16 cellular contexts compared by ENCODE assay signal in genomic region chr1:27405559-27406353, GRCh38. TPM values are rescaled to one million over a fixed set of nuclear protein-coding genes. Genes with fewer than 3 reads are reported as not detected.
DNase-seq lines count a peak whose midpoint lies in the region; ATAC-seq, FAIRE-seq and TF ChIP-seq lines count a peak whose summit lies in the region.
"Not testable (repeated sequence)": the region's sequence is repeated elsewhere in the genome, so short reads cannot be mapped to it uniquely, and the experiment has no call there.
"Had no signal": no experiment of that assay in that cellular context is flagged by ENCODE, and none has a peak within 500 bp of the region (broad histone marks: within the 10 kb centered on the region; RNA-seq: fewer than 3 reads in every experiment).

No MANE protein-coding gene starts in this region.

- H3K9me3 Mint-ChIP-seq in naive B cell = not testable (repeated sequence)

- not testable (repeated sequence) for H3K79me2 ChIP-seq in OCI-LY1 (ENCODE audit: insufficient read depth, low read length); endothelial cell of umbilical vein (ENCODE audit: control insufficient read depth, insufficient read depth, low read length)

- TF ChIP-seq POLR2A in endothelial cell of umbilical vein (IDR thresholded peaks at IDR 0.05; ENCODE audit: low read depth, low read length) = not testable (repeated sequence)

- H3K4me3 ChIP-seq in OCI-LY1 (ENCODE audit: low read depth, low read length, poor library complexity, severe bottlenecking); endothelial cell of umbilical vein (replicated peaks in 1 of 3; ENCODE audit: insufficient read depth in 1 of 3, low read depth in 1 of 3, low read length in 3 of 3); iPS-20b (ENCODE audit: low read length); skeletal muscle satellite cell (ENCODE audit: low read length); tibial artery: not testable (repeated sequence)

- ATAC-seq in naive B cell (ENCODE audit: low read depth in 2 of 2) = not testable (repeated sequence)

- H3K36me3 ChIP-seq in OCI-LY1 (ENCODE audit: insufficient read depth, low read length) (peaks cover 55% of the 10 kb centered on the region), endothelial cell of umbilical vein (ENCODE audit: control insufficient read depth in 2 of 2, extremely low read depth in 1 of 2, insufficient read depth in 2 of 2, low read length in 2 of 2) (peaks cover 16 to 36% of the 10 kb centered on the region in 2 experiments), iPS-20b (ENCODE audit: insufficient read depth, low read depth, low read length) (peaks cover 32% of the 10 kb centered on the region), skeletal muscle satellite cell (ENCODE audit: insufficient read depth, low read length) (peaks cover 37% of the 10 kb centered on the region), tibial artery (peaks cover 39 to 49% (median 46%) of the 10 kb centered on the region in 3 donors)

- FAIRE-seq in endothelial cell of umbilical vein (lab: Jason Lieb, UNC) = peak; percentile 31

- BruUV-seq in endothelial cell of umbilical vein (replicated peaks; lab: Mats Ljungman, UMichigan) = not testable (repeated sequence)

- not testable (repeated sequence) for H3K9me1 ChIP-seq in endothelial cell of umbilical vein (replicated peaks; ENCODE audit: control insufficient read depth, extremely low read depth, insufficient read depth, low read length)

- peaks cover 44 to 68% (median 67%) of the 10 kb centered on the region in 3 donors for H3K4me1 Mint-ChIP-seq in naive B cell

- not testable (repeated sequence) for H3K4me2 ChIP-seq in OCI-LY1 (ENCODE audit: low read length); endothelial cell of umbilical vein (ENCODE audit: insufficient read depth, low read length)
- H3K4me2 ChIP-seq in skeletal muscle satellite cell (ENCODE audit: low read length) = peak overlapping the region; percentile 7

- not testable (repeated sequence) for H3K9ac ChIP-seq in OCI-LY1 (ENCODE audit: low read length); endothelial cell of umbilical vein (replicated peaks; ENCODE audit: extremely low read depth, insufficient read depth, low read length)
- H3K9ac ChIP-seq in iPS-20b (ENCODE audit: low read depth, low read length) (peak overlapping the region; percentile 47; the same call in 1 of the 2 replicates), skeletal muscle satellite cell (ENCODE audit: low read depth, low read length) (peak overlapping the region; percentile 67)

- peak; percentile 86 for DNase-seq in ELF-1 (ENCODE audit: low read depth, low spot score)
- DNase-seq in endothelial cell of umbilical vein (ENCODE audit: low read depth, low spot score); naive B cell; tibial artery: not testable (repeated sequence)

- H3F3A ChIP-seq in OCI-LY1 (ENCODE audit: insufficient read depth, low read length) = not testable (repeated sequence)

- not testable (repeated sequence) for H3K9me2 ChIP-seq in OCI-LY1 (ENCODE audit: low read depth, low read length)

- peak overlapping the region; percentile 94 for H3K27ac ChIP-seq in OCI-LY1 (ENCODE audit: low read depth, low read length, poor library complexity, severe bottlenecking)
- H3K27ac ChIP-seq in angular gyrus (ENCODE audit: low read depth, low read length) = peak overlapping the region; percentile 70
- not testable (repeated sequence) for H3K27ac ChIP-seq in endothelial cell of umbilical vein (ENCODE audit: insufficient read depth, low read depth, low read length)
- H3K27ac ChIP-seq in iPS-20b (ENCODE audit: low read length) = peak overlapping the region; percentile 34
- H3K27ac ChIP-seq in tibial artery = peak overlapping the region; percentile 76 to 78

- dilution Hi-C loops in endothelial cell of umbilical vein (cut with MboI; ENCODE audit: extremely low pct_ligation_motif_present, low sequenced_read_pairs) = loop anchor here (25.0 kb wide), 1 partner anchor 182 kb away; no protein-coding TSS in a partner anchor

- H3K9me3 ChIP-seq in OCI-LY1 (ENCODE audit: low read length); endothelial cell of umbilical vein (replicated peaks; ENCODE audit: control insufficient read depth, insufficient read depth, low read length); iPS-20b (ENCODE audit: insufficient read depth, low read depth, low read length); skeletal muscle satellite cell (replicated peaks; ENCODE audit: low read length); tibial artery: not testable (repeated sequence)

- CTCF ChIA-PET in endothelial cell of umbilical vein (lab: Charles Lee) = interaction anchor here (0.6 to 0.9 kb wide), 2 partner anchors 264 to 889 kb away, joined by 3 to 5 read pairs; no protein-coding TSS in a partner anchor

- H3K36me3 Mint-ChIP-seq in naive B cell = not testable (repeated sequence)

- intact Hi-C loops in endothelial cell of umbilical vein (cut with micrococcal nuclease); tibial artery (cut with DNase I; ENCODE audit: low total_unique reads): not testable (repeated sequence)

- TF ChIP-seq CTCF in OCI-LY1 (IDR thresholded peaks at IDR 0.05; ENCODE audit: low read length); endothelial cell of umbilical vein (IDR thresholded peaks at IDR 0.05; ENCODE audit: extremely low read depth in 1 of 2, insufficient read depth in 1 of 2, low read depth in 1 of 2, low read length in 2 of 2): not testable (repeated sequence)
- TF ChIP-seq CTCF in tibial artery (IDR thresholded peaks at IDR 0.05) = peak in 1 of 2 experiments; percentile 14

- H2AFZ ChIP-seq in OCI-LY1 (ENCODE audit: low read length); endothelial cell of umbilical vein (ENCODE audit: low read depth, low read length): not testable (repeated sequence)

- H3K27ac Mint-ChIP-seq in naive B cell = peak overlapping the region in 4 of 6 donors; percentile 51 to 94 (median 88)

- POLR2A ChIA-PET in endothelial cell of umbilical vein (lab: Charles Lee) = not testable (repeated sequence)

- H3K4me1 ChIP-seq in OCI-LY1 (ENCODE audit: insufficient read depth, low read length, severe bottlenecking) (peaks cover 62% of the 10 kb centered on the region), iPS-20b (ENCODE audit: insufficient read depth, low read length) (peaks cover 25% of the 10 kb centered on the region; the same call in 1 of the 2 replicates), skeletal muscle satellite cell (ENCODE audit: control insufficient read depth, insufficient read depth, low read length) (peaks cover 56% of the 10 kb centered on the region), tibial artery (peaks cover 0 to 61% (median 42%) of the 10 kb centered on the region in 4 donors)
- H3K4me1 ChIP-seq in endothelial cell of umbilical vein (ENCODE audit: control insufficient read depth, extremely low read depth, insufficient read depth, low read length) = not testable (repeated sequence)

- H3K4me3 Mint-ChIP-seq in naive B cell = peak overlapping the region in 2 of 8 donors; percentile 35 to 47

- not testable (repeated sequence) for H3K27me3 ChIP-seq in OCI-LY1 (ENCODE audit: insufficient read depth, low read length); endothelial cell of umbilical vein (ENCODE audit: control insufficient read depth in 2 of 2, insufficient read depth in 2 of 2, low read length in 2 of 2); iPS-20b (ENCODE audit: insufficient read depth, low read length); skeletal muscle satellite cell (ENCODE audit: control insufficient read depth, insufficient read depth, low read length); tibial artery

- H4K20me1 ChIP-seq in OCI-LY1 (ENCODE audit: insufficient read depth, low read length); endothelial cell of umbilical vein (replicated peaks; ENCODE audit: control insufficient read depth, extremely low read depth, insufficient read depth, low read length): not testable (repeated sequence)

- H3K27me3 Mint-ChIP-seq in naive B cell = not testable (repeated sequence)

RNA-seq across cellular contexts. Expression of gene GPR3, which starts 13.3 kb away (rescaled TPM):
- 1.8 and 2.4 TPM in 2 replicates for total RNA-seq in endothelial cell of umbilical vein
- polyA plus RNA-seq in endothelial cell of umbilical vein (1.8 and 2.2 TPM in 2 replicates), naive B cell (ENCODE audit: low read depth in 6 of 6) (under 1 TPM in 4 of 6 donors, not detected in 2; 0.12 to 0.64 (median 0.35) TPM)
- polyA plus RNA-seq in endothelial cell of umbilical vein (2011; cell fraction: cytosol; rRNA removed) = 1.2 and 1.3 TPM in 2 replicates
- 0.60 and 0.65 TPM in 2 replicates for polyA plus RNA-seq in endothelial cell of umbilical vein (2011; cell fraction: nucleus; rRNA removed)
- polyA plus RNA-seq in endothelial cell of umbilical vein (2012) = 1.7 and 2.2 TPM in 2 replicates
- 0.24 and 1.6 TPM in 2 replicates for polyA minus RNA-seq in endothelial cell of umbilical vein
- polyA minus RNA-seq in endothelial cell of umbilical vein (2011; cell fraction: cytosol; rRNA and poly(A)+ RNA removed) = not detected
- 0.24 and 0.43 TPM in 2 replicates for polyA minus RNA-seq in endothelial cell of umbilical vein (2011; cell fraction: nucleus; rRNA and poly(A)+ RNA removed)
- total RNA-seq in skeletal muscle satellite cell (2012; rRNA removed) = 1.0 and 1.5 TPM in 2 replicates

RNA-seq across cellular contexts. Expression of gene CD164L2, which starts 22.6 kb away (rescaled TPM):
- total RNA-seq in endothelial cell of umbilical vein = not detected in 2 replicates
- polyA plus RNA-seq in endothelial cell of umbilical vein = not detected in 2 replicates
- not detected in 2 replicates for polyA plus RNA-seq in endothelial cell of umbilical vein (2011; cell fraction: cytosol; rRNA removed)
- polyA plus RNA-seq in endothelial cell of umbilical vein (2011; cell fraction: nucleus; rRNA removed) = not detected in 2 replicates
- not detected in 2 replicates for polyA plus RNA-seq in endothelial cell of umbilical vein (2012)
- 0.30 TPM in 1 of 2 replicates, not detected in the other for polyA minus RNA-seq in endothelial cell of umbilical vein
- not detected for polyA minus RNA-seq in endothelial cell of umbilical vein (2011; cell fraction: cytosol; rRNA and poly(A)+ RNA removed)
- not detected in 2 replicates for polyA minus RNA-seq in endothelial cell of umbilical vein (2011; cell fraction: nucleus; rRNA and poly(A)+ RNA removed)
- polyA plus RNA-seq in naive B cell (ENCODE audit: low read depth in 6 of 6) = not detected
- total RNA-seq in skeletal muscle satellite cell (2012; rRNA removed) = not detected in 2 replicates
- total RNA-seq: A673; activated CD8-positive, alpha-beta memory T cell treated with anti-CD3 and anti-CD28 coated beads for 36 hours; activated T-helper 2 cell treated with anti-CD3 and anti-CD28 coated beads, Interferon-gamma antibody, Interleukin-2, Interleukin-4, amounts not matched to agents 10 μg/mL and 5 μg/mL and 100 μg/mL, durations not matched to agents 14 hours and 24 hours and 36 hours; HT1080; M059J; pulmonary artery endothelial cell; SK-MEL-5 had no signal

RNA-seq across cellular contexts. Expression of gene FCN3, which starts 31.1 kb away (rescaled TPM):
- total RNA-seq in endothelial cell of umbilical vein = not detected in 2 replicates
- polyA plus RNA-seq in endothelial cell of umbilical vein (0.15 and 0.25 TPM in 2 replicates), naive B cell (ENCODE audit: low read depth in 6 of 6) (not detected)
- 0.09 and 0.13 TPM in 2 replicates for polyA plus RNA-seq in endothelial cell of umbilical vein (2011; cell fraction: cytosol; rRNA removed)
- polyA plus RNA-seq in endothelial cell of umbilical vein (2011; cell fraction: nucleus; rRNA removed) = not detected in 2 replicates
- not detected in 2 replicates for polyA plus RNA-seq in endothelial cell of umbilical vein (2012)
- 0.53 TPM in 1 of 2 replicates, not detected in the other for polyA minus RNA-seq in endothelial cell of umbilical vein
- not detected for polyA minus RNA-seq in endothelial cell of umbilical vein (2011; cell fraction: cytosol; rRNA and poly(A)+ RNA removed)
- polyA minus RNA-seq in endothelial cell of umbilical vein (2011; cell fraction: nucleus; rRNA and poly(A)+ RNA removed) = not detected in 2 replicates
- total RNA-seq in skeletal muscle satellite cell (2012; rRNA removed) = not detected in 2 replicates
- total RNA-seq: A673; activated CD8-positive, alpha-beta memory T cell treated with anti-CD3 and anti-CD28 coated beads for 36 hours; activated T-helper 2 cell treated with anti-CD3 and anti-CD28 coated beads, Interferon-gamma antibody, Interleukin-2, Interleukin-4, amounts not matched to agents 10 μg/mL and 5 μg/mL and 100 μg/mL, durations not matched to agents 14 hours and 24 hours and 36 hours; HT1080; M059J; PC-9; SK-MEL-5 had no signal

RNA-seq across cellular contexts. Expression of gene MAP3K6, which starts 39.0 kb away (rescaled TPM):
- 12.4 and 18.5 TPM in 2 replicates for total RNA-seq in endothelial cell of umbilical vein
- 9.9 and 12.7 TPM in 2 replicates for polyA plus RNA-seq in endothelial cell of umbilical vein
- polyA plus RNA-seq in endothelial cell of umbilical vein (2011; cell fraction: cytosol; rRNA removed) = 5.7 and 5.9 TPM in 2 replicates
- 52.7 and 54.9 TPM in 2 replicates for polyA plus RNA-seq in endothelial cell of umbilical vein (2011; cell fraction: nucleus; rRNA removed)
- 13.8 and 18.1 TPM in 2 replicates for polyA plus RNA-seq in endothelial cell of umbilical vein (2012)
- 7.0 and 9.0 TPM in 2 replicates for polyA minus RNA-seq in endothelial cell of umbilical vein
- 8.3 TPM for polyA minus RNA-seq in endothelial cell of umbilical vein (2011; cell fraction: cytosol; rRNA and poly(A)+ RNA removed)
- polyA minus RNA-seq in endothelial cell of umbilical vein (2011; cell fraction: nucleus; rRNA and poly(A)+ RNA removed) = 9.3 and 12.2 TPM in 2 replicates
- 1 to 10 TPM in 4 of 6 donors, under 1 TPM in 1, not detected in 1; 0.80 to 2.7 (median 2.0) TPM for polyA plus RNA-seq in naive B cell (ENCODE audit: low read depth in 6 of 6)
- 19.3 and 27.1 TPM in 2 replicates for total RNA-seq in skeletal muscle satellite cell (2012; rRNA removed)
